ENCODE assay signal across 13 cellular contexts in genomic region chr6:166542580-166542912, GRCh38. TPM values are rescaled to one million over a fixed set of nuclear protein-coding genes. Genes with fewer than 3 reads are reported as not detected.
DNase-seq lines count a peak whose midpoint lies in the region; ATAC-seq and TF ChIP-seq lines count a peak whose summit lies in the region.
"Had no signal": no experiment of that assay in that cellular context is flagged by ENCODE, and none has a peak within 500 bp of the region (broad histone marks: within the 10 kb centered on the region; RNA-seq: fewer than 3 reads in every experiment).

No MANE protein-coding gene starts in this region.

- 63 to 70% methylated on average over 4 of the region's 4 CpGs for WGBS in heart right ventricle, 2 donors
- 44 to 69% methylated on average over 4 of the region's 4 CpGs for WGBS in lung, 2 donors

- TF ChIP-seq CTCF in heart right ventricle (IDR thresholded peaks at IDR 0.05) = no peak
- TF ChIP-seq CTCF in colonic mucosa (IDR thresholded peaks at IDR 0.05) = no peak
- no peak for TF ChIP-seq CTCF in lung (IDR thresholded peaks at IDR 0.05; ENCODE audit: control extremely low read depth, extremely low read depth)
- no peak for TF ChIP-seq CTCF in upper lobe of right lung (IDR thresholded peaks at IDR 0.05)

- intact Hi-C loops in heart right ventricle (cut with DNase I) = loop anchor here in 2 of 10 donors (5.0 to 10.0 kb wide), 2 partner anchors 48 to 85 kb away; partner anchors contain the start of gene RPS6KA2 (in 1 of the 2)
- intact Hi-C loops in Right ventricle myocardium superior (cut with DNase I) = no loop called here
- intact Hi-C loops in colonic mucosa (cut with DNase I) = no loop called here
- intact Hi-C loops in upper lobe of right lung (cut with DNase I) = no loop called here

- H3K36me3 ChIP-seq in heart right ventricle (peaks cover 0 to 24% (median 9%) of the 10 kb centered on the region in 9 donors), colonic mucosa (no peaks in the 10 kb centered on the region), lung (ENCODE audit: control insufficient read depth in 2 of 2, insufficient read depth in 2 of 2, low read length in 2 of 2) (peaks cover 0 to 11% of the 10 kb centered on the region in 2 donors), upper lobe of right lung (peaks cover 4% of the 10 kb centered on the region)

- H3K4me1 ChIP-seq in heart right ventricle = peaks cover 0 to 39% (median 25%) of the 10 kb centered on the region in 9 donors
- H3K4me1 ChIP-seq in colonic mucosa = no peaks in the 10 kb centered on the region
- H3K4me1 ChIP-seq in lung (ENCODE audit: control insufficient read depth in 2 of 2, insufficient read depth in 2 of 2, low read length in 2 of 2) = peaks cover 0 to 5% of the 10 kb centered on the region in 2 donors
- H3K4me1 ChIP-seq in upper lobe of right lung = peaks cover 20% of the 10 kb centered on the region

- H3K27me3 ChIP-seq in heart right ventricle (no peaks in the 10 kb centered on the region), colonic mucosa (no peaks in the 10 kb centered on the region), lung (ENCODE audit: control insufficient read depth, insufficient read depth) (no peaks in the 10 kb centered on the region), upper lobe of right lung (no peaks in the 10 kb centered on the region)

- H3K27ac ChIP-seq in heart right ventricle (peak overlapping the region in 7 of 10 donors; percentile 33 to 77 (median 64)), colonic mucosa (no peak overlapping the region), lung (ENCODE audit: low read depth in 1 of 2, low read length in 1 of 2) (no peak overlapping the region), upper lobe of right lung (no peak overlapping the region)
- H3K27ac ChIP-seq: thoracic aorta, VCaP had no signal

- H3K4me3 ChIP-seq in heart right ventricle (peak overlapping the region in 5 of 10 donors; percentile 25 to 38 (median 32)), colonic mucosa (peak overlapping the region; percentile 4), lung (no peak overlapping the region), upper lobe of right lung (no peak overlapping the region)
- H3K4me3 ChIP-seq: thoracic aorta had no signal

- DNase-seq in heart right ventricle (no peak), Right ventricle myocardium superior (no peak), colonic mucosa (peak; percentile 32), lung (ENCODE audit: low spot score) (peak; percentile 42), upper lobe of right lung (no peak), DMS114 treated with DMSO at 0.1 percent for 48 hours (lab: John Stamatoyannopoulos, UW; ENCODE audit: unreplicated experiment) (no peak)
- DNase-seq: activated T-cell treated with anti-CD3 and anti-CD28 coated beads, Interleukin-2, amount 50 U/mL, for 24 hours; MV-4-11; NCI-H345 had no signal

- no peaks in the 10 kb centered on the region for H3K9me3 ChIP-seq in heart right ventricle
- no peaks in the 10 kb centered on the region for H3K9me3 ChIP-seq in colonic mucosa
- no peaks in the 10 kb centered on the region for H3K9me3 ChIP-seq in lung (ENCODE audit: control insufficient read depth in 2 of 2, insufficient read depth in 1 of 2, low read length in 1 of 2)
- no peaks in the 10 kb centered on the region for H3K9me3 ChIP-seq in upper lobe of right lung
- H3K9me3 ChIP-seq: thoracic aorta had no signal

- H3K9ac ChIP-seq in colonic mucosa (ENCODE audit: low read depth in 2 of 2, low read length in 2 of 2) = no peak overlapping the region

- ATAC-seq in heart right ventricle (peak in 6 of 8 donors; percentile 36 to 72 (median 54)), Right ventricle myocardium superior (ENCODE audit: poor library complexity) (no peak), lung (ENCODE audit: insufficient read depth, low FRiP score) (no peak), upper lobe of right lung (peak; percentile 74), GM21423 (IDR thresholded peaks at IDR 0.05; ENCODE audit: unreplicated experiment) (no peak), GM21381 (IDR thresholded peaks at IDR 0.05; ENCODE audit: unreplicated experiment) (no peak)

RNA-seq across cellular contexts. Expression of gene RAMACL, which starts 43.9 kb away (rescaled TPM):
- total RNA-seq in heart right ventricle (1 to 10 TPM in 4 of 10 donors, under 1 TPM in 6; 0.25 to 2.4 (median 0.74) TPM), Right ventricle myocardium superior (1.3 TPM), colonic mucosa (under 1 TPM; 0.48 to 0.54 TPM), lung (10 to 100 TPM in 1 of 2 donors, 1 to 10 TPM in 1; 7.8 to 17.6 TPM), upper lobe of right lung (8.0 TPM)
- polyA plus RNA-seq in heart right ventricle (under 1 TPM; 0.20 to 0.29 TPM), lung (under 1 TPM; 0.30 to 0.77 TPM)

Comparison
In these comparisons a context has a peak if more than half of its experiments do, and no peak if none do; other contexts are left out.
1. ATAC-seq: peak in heart right ventricle (6 of 8) and upper lobe of right lung (single experiment); none in Right ventricle myocardium superior (single experiment), lung (single experiment), GM21423 (single experiment) and GM21381 (single experiment).
2. DNase-seq: peak in colonic mucosa (single experiment) and lung (single experiment); none in heart right ventricle (0 of 2), Right ventricle myocardium superior (single experiment), upper lobe of right lung (single experiment) and DMS114 treated with DMSO at 0.1 percent for 48 hours (single experiment).
3. H3K27ac ChIP-seq: peak in heart right ventricle (7 of 10); none in colonic mucosa (single experiment), lung (0 of 2) and upper lobe of right lung (single experiment).